In genomic region chr20:38338849-38339520, GRCh38 we compare ENCODE assay signal across 11 cellular contexts. TPM values are rescaled to one million over a fixed set of nuclear protein-coding genes. Genes with fewer than 3 reads are reported as not detected.
DNase-seq lines count a peak whose midpoint lies in the region; ATAC-seq and TF ChIP-seq lines count a peak whose summit lies in the region.
"Had no signal": no experiment of that assay in that cellular context is flagged by ENCODE, and none has a peak within 500 bp of the region (broad histone marks: within the 10 kb centered on the region; RNA-seq: fewer than 3 reads in every experiment).

No MANE protein-coding gene starts in this region.

- CTCF ChIA-PET in HEK293 (lab: Yijun Ruan, JAX) (interaction anchor here (0.6 to 4.2 kb wide), 8 partner anchors 11 to 134 kb away, joined by 3 to 37 read pairs (median 12); no protein-coding TSS in a partner anchor), OCI-LY7 (lab: Charles Lee; ENCODE audit: unreplicated experiment) (no interaction called here)
- CTCF ChIA-PET in activated naive CD4-positive, alpha-beta T cell treated with anti-CD3 and anti-CD28 coated beads, Interleukin-2, amount 10 ng/mL, durations not matched to agents 7 days and 5 days (lab: Charles Lee) = interaction anchor here (1.0 to 1.3 kb wide), 2 partner anchors 10 to 15 kb away, joined by 4 read pairs; no protein-coding TSS in a partner anchor

- no peaks in the 10 kb centered on the region for H3K79me2 ChIP-seq in OCI-LY7 (ENCODE audit: insufficient read depth, low read depth, low read length)
- H3K79me2 ChIP-seq: parathyroid adenoma had no signal

- H3K4me1 ChIP-seq in HEK293 (ENCODE audit: control insufficient read depth, insufficient read depth, low read length) = no peaks in the 10 kb centered on the region
- H3K4me1 ChIP-seq in OCI-LY7 (ENCODE audit: insufficient read depth, low read length, poor library complexity, severe bottlenecking) = no peaks in the 10 kb centered on the region
- H3K4me1 ChIP-seq: parathyroid adenoma had no signal

- no peaks in the 10 kb centered on the region for H3K9me3 ChIP-seq in HEK293 (ENCODE audit: control insufficient read depth, insufficient read depth, low read depth, low read length)
- H3K9me3 ChIP-seq in OCI-LY7 (ENCODE audit: low read length) = no peaks in the 10 kb centered on the region; the same call in 1 of the 2 replicates

- DNase-seq in OCI-LY7 (ENCODE audit: low spot score) (no peak), epithelial cell of proximal tubule (ENCODE audit: low read depth) (no peak), myocyte (ENCODE audit: low read depth) (peak; percentile 17), NCI-H2081 (lab: John Stamatoyannopoulos, UW) (no peak)
- no peak for DNase-seq in activated naive CD4-positive, alpha-beta T cell treated with anti-CD3 and anti-CD28 coated beads, Interleukin-2, amount 10 ng/mL, durations not matched to agents 7 days and 5 days
- DNase-seq: KBM-7 had no signal

- H3K36me3 Mint-ChIP-seq in activated naive CD4-positive, alpha-beta T cell treated with anti-CD3 and anti-CD28 coated beads, Interleukin-2, amount 10 ng/mL, durations not matched to agents 7 days and 5 days = no peaks in the 10 kb centered on the region
- H3K36me3 Mint-ChIP-seq: brain had no signal

- H3K27me3 Mint-ChIP-seq in activated naive CD4-positive, alpha-beta T cell treated with anti-CD3 and anti-CD28 coated beads, Interleukin-2, amount 10 ng/mL, durations not matched to agents 7 days and 5 days = peaks cover 29% of the 10 kb centered on the region

- no peak for ATAC-seq in GM21717 (IDR thresholded peaks at IDR 0.05; ENCODE audit: unreplicated experiment)
- ATAC-seq in HG03108 (IDR thresholded peaks at IDR 0.05; ENCODE audit: unreplicated experiment) = no peak

- peaks cover 7% of the 10 kb centered on the region for H3K9me3 Mint-ChIP-seq in activated naive CD4-positive, alpha-beta T cell treated with anti-CD3 and anti-CD28 coated beads, Interleukin-2, amount 10 ng/mL, durations not matched to agents 7 days and 5 days

- H3K4me2 ChIP-seq in OCI-LY7 (ENCODE audit: low read length) = no peak overlapping the region

- no peaks in the 10 kb centered on the region for H3K36me3 ChIP-seq in HEK293 (ENCODE audit: control insufficient read depth in 2 of 2, insufficient read depth in 1 of 2, low read length in 2 of 2)
- no peaks in the 10 kb centered on the region for H3K36me3 ChIP-seq in OCI-LY7 (ENCODE audit: insufficient read depth, low read length)

- H3K9me2 ChIP-seq in OCI-LY7 (ENCODE audit: insufficient read depth, low read length) = no peaks in the 10 kb centered on the region

- H3K27ac Mint-ChIP-seq in activated naive CD4-positive, alpha-beta T cell treated with anti-CD3 and anti-CD28 coated beads, Interleukin-2, amount 10 ng/mL, durations not matched to agents 7 days and 5 days = no peak overlapping the region

- no peaks in the 10 kb centered on the region for H3K4me1 Mint-ChIP-seq in activated naive CD4-positive, alpha-beta T cell treated with anti-CD3 and anti-CD28 coated beads, Interleukin-2, amount 10 ng/mL, durations not matched to agents 7 days and 5 days

- H3K4me3 ChIP-seq in HEK293 (ENCODE audit: low read depth, low read length) (no peak overlapping the region), OCI-LY7 (ENCODE audit: low read depth, low read length, poor library complexity, severe bottlenecking) (no peak overlapping the region), epithelial cell of proximal tubule (ENCODE audit: low read depth, low read length) (no peak overlapping the region)

- no peak overlapping the region for H3K27ac ChIP-seq in HEK293 (ENCODE audit: extremely low read depth, low read depth, low read length)
- no peak overlapping the region for H3K27ac ChIP-seq in OCI-LY7 (ENCODE audit: low read depth, low read length, poor library complexity, severe bottlenecking)
- H3K27ac ChIP-seq: parathyroid adenoma had no signal

- no TSS peak for BruUV-seq in OCI-LY7 (replicated peaks; lab: Mats Ljungman, UMichigan)

- TF ChIP-seq CTCF in HEK293 (tag by site-specific recombination; IDR thresholded peaks at IDR 0.05) (no peak), OCI-LY7 (conservative IDR thresholded peaks at IDR 0.05; ENCODE audit: low read length) (peak; percentile 44), epithelial cell of proximal tubule (conservative IDR thresholded peaks at IDR 0.05; ENCODE audit: low read depth, low read length) (peak; percentile 62)

- intact Hi-C loops in OCI-LY7 (cut with micrococcal nuclease; ENCODE audit: unreplicated experiment) = no loop called here

- POLR2A ChIA-PET in HEK293 (lab: Yijun Ruan, JAX) (interaction anchor here (0.8 kb wide), 1 partner anchor 96 kb away, joined by 3 read pairs; the partner anchor contains the start of gene SNHG17), OCI-LY7 (lab: Charles Lee) (no interaction called here)

- no peak overlapping the region for H2AFZ ChIP-seq in OCI-LY7 (ENCODE audit: low read length)
- H2AFZ ChIP-seq: parathyroid adenoma had no signal

- H4K20me1 ChIP-seq in OCI-LY7 (ENCODE audit: insufficient read depth, low read length) = no peaks in the 10 kb centered on the region

- no peak overlapping the region for H3K4me3 Mint-ChIP-seq in activated naive CD4-positive, alpha-beta T cell treated with anti-CD3 and anti-CD28 coated beads, Interleukin-2, amount 10 ng/mL, durations not matched to agents 7 days and 5 days
- H3K4me3 Mint-ChIP-seq: brain had no signal

TF ChIP-seq in HEK293, 187 proteins besides CTCF, POLR2A, EP300 and RAD21:
- no peak for TF ChIP-seq ZNF639 (tag by site-specific recombination; IDR thresholded peaks at IDR 0.05)
- peak; percentile 32 for TF ChIP-seq ZNF654 (tag by site-specific recombination; IDR thresholded peaks at IDR 0.05; ENCODE audit: low read depth)
- no peak for TF ChIP-seq SCRT2 (tag by site-specific recombination; IDR thresholded peaks at IDR 0.05)
TF ChIP-seq in HEK293: peak in this region for 1.

RNA-seq across cellular contexts. Expression of gene LBP, which starts 7.3 kb away (rescaled TPM):
- not detected in 2 replicates for total RNA-seq in OCI-LY7 (2014; rRNA removed; shearing (Covaris generic))
- total RNA-seq in OCI-LY7 (2022) = not detected in 2 replicates
- total RNA-seq in epithelial cell of proximal tubule = not detected in 2 replicates
- total RNA-seq in myocyte = not detected in 2 replicates
- not detected for polyA plus RNA-seq in myocyte (2012)

RNA-seq across cellular contexts. Expression of gene BPI, which starts 35.0 kb away (rescaled TPM):
- total RNA-seq in OCI-LY7 (2014; rRNA removed; shearing (Covaris generic)) = not detected in 2 replicates
- total RNA-seq in OCI-LY7 (2022) (not detected in 2 replicates), epithelial cell of proximal tubule (not detected in 2 replicates), myocyte (not detected in 2 replicates)
- not detected for polyA plus RNA-seq in myocyte (2012)
